Comparison of ENCODE assay signal across 8 cellular contexts in genomic region chr15:34583399-34584320, GRCh38. TPM values are rescaled to one million over a fixed set of nuclear protein-coding genes. Genes with fewer than 3 reads are reported as not detected.
A peak's percentile ranks its signal among the peaks of the same experiment; 100 is the strongest.
DNase-seq lines count a peak whose midpoint lies in the region; ATAC-seq and TF ChIP-seq lines count a peak whose summit lies in the region.

TSS of gene GOLGA8B (minus strand) at chr15:34583651. CDS start at chr15:34535912, 47,739 bp downstream.

- H3K9me3 ChIP-seq in HUES64 (ENCODE audit: insufficient read depth, low read depth, low read length) = no peaks in the 10 kb centered on the region
- H3K9me3 ChIP-seq in SJCRH30 (replicated peaks) = peaks cover 3% of the 10 kb centered on the region
- no peaks in the 10 kb centered on the region for H3K9me3 ChIP-seq in testis

- peak; percentile 55 for ATAC-seq in GM21447 (IDR thresholded peaks at IDR 0.05; ENCODE audit: unreplicated experiment)

- H3K27me3 ChIP-seq in HUES64 (ENCODE audit: insufficient read depth, low read length) (peaks cover 17% of the 10 kb centered on the region), SJCRH30 (no peaks in the 10 kb centered on the region), testis (no peaks in the 10 kb centered on the region)

- H3K27ac ChIP-seq in HUES64 (ENCODE audit: low read depth, low read length) (no peak within 1 kb of the TSS), SJCRH30 (peak within 1 kb of the TSS; percentile 14; the same call in 1 of the 2 replicates), testis (peak within 1 kb of the TSS; percentile 65 to 69)

- DNase-seq in DMS114 treated with DMSO at 0.1 percent for 48 hours (lab: John Stamatoyannopoulos, UW; ENCODE audit: unreplicated experiment) (peak; percentile 28), SJCRH30 (peak in 1 of 2 experiments; percentile 18), globus pallidus (ENCODE audit: low spot score) (peak; percentile 18), occipital lobe (lab: John Stamatoyannopoulos, UW) (peak; percentile 58), testis (peak; percentile 87)
- peak; percentile 67 for DNase-seq in activated gamma-delta T cell treated with anti-CD3 and anti-CD28 coated beads, Interleukin-2, amount 50 U/mL, for 16 hours (ENCODE audit: low read depth)

- peak within 1 kb of the TSS; percentile 84 for H3K4me3 ChIP-seq in HUES64 (ENCODE audit: low read length)
- H3K4me3 ChIP-seq in SJCRH30 = peak within 1 kb of the TSS; percentile 74
- peak within 1 kb of the TSS; percentile 84 to 90 for H3K4me3 ChIP-seq in testis

- TF ChIP-seq CTCF in testis (IDR thresholded peaks at IDR 0.05) = no peak

- intact Hi-C loops in testis (cut with DNase I; ENCODE audit: low total_unique reads) = no loop called here

- WGBS in HUES64 = under 1% methylated on average over 101 of the region's 101 CpGs
- WGBS in testis, 2 donors = 0 to 4% methylated on average over 4 to 85 of the region's 101 CpGs

- H3K9ac ChIP-seq in HUES64 (ENCODE audit: low read depth, low read length) = peak within 1 kb of the TSS; percentile 81

- no peak for TF ChIP-seq POLR2A in testis (IDR thresholded peaks at IDR 0.05)

- H3K36me3 ChIP-seq in HUES64 (ENCODE audit: insufficient read depth, low read length) (no peaks in the 10 kb centered on the region), SJCRH30 (no peaks in the 10 kb centered on the region), testis (ENCODE audit: low read depth, missing control alignments) (no peaks in the 10 kb centered on the region)

- H3K4me1 ChIP-seq in HUES64 (ENCODE audit: insufficient read depth, low read length) (0 out of 2 replicates have a peak, but pooled peaks cover 5% of the 10 kb centered on the region), SJCRH30 (no peaks in the 10 kb centered on the region), testis (peaks cover 12% of the 10 kb centered on the region)

RNA-seq across cellular contexts. Expression of gene GOLGA8B, which starts in this region (rescaled TPM):
- polyA plus RNA-seq in HUES64 (2013, experiment 1 of 2) = 21.0 TPM
- polyA plus RNA-seq in HUES64 (2013, experiment 2 of 2) = 24.7 TPM
- 7.6 and 14.7 TPM in 2 replicates for total RNA-seq in SJCRH30 (2014; rRNA removed; shearing (Covaris generic))
- total RNA-seq in occipital lobe (39.9 TPM), testis (100 to 1,000 TPM; 364 to 370 TPM)
- 50.5 TPM for polyA plus RNA-seq in testis (ENCODE audit: insufficient read depth, low read depth, low replicate concordance)
